ENCODE assay signal across 11 cellular contexts in genomic region chrX:155888139-155888538, GRCh38. TPM values are rescaled to one million over a fixed set of nuclear protein-coding genes. Genes with fewer than 3 reads are reported as not detected.
A peak's percentile ranks its signal among the peaks of the same experiment; 100 is the strongest.
DNase-seq lines count a peak whose midpoint lies in the region; ATAC-seq, FAIRE-seq and TF ChIP-seq lines count a peak whose summit lies in the region.
"Had no signal": no experiment of that assay in that cellular context is flagged by ENCODE, and none has a peak within 500 bp of the region (broad histone marks: within the 10 kb centered on the region; RNA-seq: fewer than 3 reads in every experiment).

No MANE protein-coding gene starts in this region.

- H3K4me1 ChIP-seq in keratinocyte (ENCODE audit: control insufficient read depth, extremely low read depth, insufficient read depth, low read length): peaks cover 8% of the 10 kb centered on the region

- H3K27me3 ChIP-seq in BJ (ENCODE audit: control insufficient read depth, insufficient read depth, low read length) (no peaks in the 10 kb centered on the region), keratinocyte (ENCODE audit: control insufficient read depth, extremely low read depth, insufficient read depth, low read length) (no peaks in the 10 kb centered on the region)

- peak; percentile 69 for FAIRE-seq in keratinocyte (lab: Jason Lieb, UNC)

- no peak overlapping the region for H3K9ac ChIP-seq in keratinocyte (ENCODE audit: control insufficient read depth, extremely low read depth, insufficient read depth, low read length)

- TF ChIP-seq RAD21 in Ishikawa (IDR thresholded peaks at IDR 0.05; ENCODE audit: low read depth): no peak

- peaks cover 7% of the 10 kb centered on the region for H3K9me3 Mint-ChIP-seq in glutamatergic neuron (ENCODE audit: unreplicated experiment)
- H3K9me3 Mint-ChIP-seq: stimulated activated effector memory CD8-positive, alpha-beta T cell treated with anti-CD3 and anti-CD28 coated beads, Interleukin-12 subunit alpha, Interleukin-12 subunit beta, amount 100 ng/mL, for 72 hours had no signal

- DNase-seq in BJ (ENCODE audit: low read depth): peak; percentile 29
- peak; percentile 37 for DNase-seq in astrocyte of the cerebellum (ENCODE audit: low read depth)
- peak; percentile 57 for DNase-seq in keratinocyte (ENCODE audit: low read depth, low spot score)
- no peak for DNase-seq in T-helper 9 cell
- no peak for DNase-seq in glutamatergic neuron
- DNase-seq: DMS79 treated with DMSO at 0.1 percent for 48 hours, Karpas-422 had no signal

- in situ Hi-C loops in astrocyte of the cerebellum (cut with HindIII; ENCODE audit: low sequenced_read_pairs): no loop called here

- H3K4me3 ChIP-seq in BJ (ENCODE audit: low read depth, low read length) (no peak overlapping the region), astrocyte of the cerebellum (ENCODE audit: low read depth, low read length) (no peak overlapping the region), keratinocyte (ENCODE audit: control insufficient read depth in 2 of 3, extremely low read depth in 1 of 3, insufficient read depth in 2 of 3, low read depth in 1 of 3, low read length in 3 of 3) (no peak overlapping the region)

- CTCF ChIA-PET in BJ (lab: Yijun Ruan, JAX): no interaction called here

- H3K27ac ChIP-seq in keratinocyte (ENCODE audit: control insufficient read depth, insufficient read depth, low read length): no peak overlapping the region

- ATAC-seq in GM21367 (IDR thresholded peaks at IDR 0.05; ENCODE audit: unreplicated experiment) (no peak), HG02588 (IDR thresholded peaks at IDR 0.05; ENCODE audit: unreplicated experiment) (no peak)
- ATAC-seq: stimulated activated effector memory CD8-positive, alpha-beta T cell treated with anti-CD3 and anti-CD28 coated beads, Interleukin-12 subunit alpha, Interleukin-12 subunit beta, amount 100 ng/mL, for 72 hours had no signal

- no peaks in the 10 kb centered on the region for H3K9me3 ChIP-seq in keratinocyte (ENCODE audit: control insufficient read depth, low read depth, low read length)

- H3K4me2 ChIP-seq in keratinocyte (ENCODE audit: control insufficient read depth, extremely low read depth, insufficient read depth, low read depth, low read length): peak overlapping the region; percentile 47

- no peak overlapping the region for H3K4me3 Mint-ChIP-seq in glutamatergic neuron (ENCODE audit: unreplicated experiment)
- H3K4me3 Mint-ChIP-seq: stimulated activated effector memory CD8-positive, alpha-beta T cell treated with anti-CD3 and anti-CD28 coated beads, Interleukin-12 subunit alpha, Interleukin-12 subunit beta, amount 100 ng/mL, for 72 hours had no signal

- H3K27ac Mint-ChIP-seq in glutamatergic neuron (ENCODE audit: unreplicated experiment): no peak overlapping the region
- H3K27ac Mint-ChIP-seq: stimulated activated effector memory CD8-positive, alpha-beta T cell treated with anti-CD3 and anti-CD28 coated beads, Interleukin-12 subunit alpha, Interleukin-12 subunit beta, amount 100 ng/mL, for 72 hours had no signal

- TF ChIP-seq CTCF in BJ (IDR thresholded peaks at IDR 0.05; ENCODE audit: insufficient read depth, low read depth, low read length): no peak
- no peak for TF ChIP-seq CTCF in astrocyte of the cerebellum (IDR thresholded peaks at IDR 0.05; ENCODE audit: low read depth, low read length, missing control alignments)
- TF ChIP-seq CTCF in keratinocyte (optimal IDR thresholded peaks at IDR 0.05 in 1 of 3, IDR thresholded peaks at IDR 0.05 in 1 of 3, conservative IDR thresholded peaks at IDR 0.05 in 1 of 3; ENCODE audit: extremely low read depth in 1 of 3, insufficient read depth in 2 of 3, low read length in 3 of 3): no peak
- no peak for TF ChIP-seq CTCF in glutamatergic neuron (IDR thresholded peaks at IDR 0.05; ENCODE audit: partially characterized antibody, unreplicated experiment)

- no peaks in the 10 kb centered on the region for H3K27me3 Mint-ChIP-seq in glutamatergic neuron (ENCODE audit: unreplicated experiment)

- no peaks in the 10 kb centered on the region for H3K9me1 ChIP-seq in keratinocyte (ENCODE audit: control insufficient read depth, extremely low read depth, insufficient read depth, low read length)

- H3K36me3 ChIP-seq in BJ (ENCODE audit: control insufficient read depth, insufficient read depth, low read length) (no peaks in the 10 kb centered on the region), keratinocyte (ENCODE audit: control insufficient read depth in 2 of 2, extremely low read depth in 1 of 2, insufficient read depth in 2 of 2, low read length in 2 of 2) (peaks cover 0 to 2% of the 10 kb centered on the region in 2 experiments)

- no peaks in the 10 kb centered on the region for H4K20me1 ChIP-seq in keratinocyte (ENCODE audit: control insufficient read depth, extremely low read depth, insufficient read depth, low read length)

- POLR2A ChIA-PET in BJ (lab: Charles Lee): no interaction called here

- no peak overlapping the region for H2AFZ ChIP-seq in keratinocyte (ENCODE audit: control insufficient read depth, low read length)

- peaks cover 3% of the 10 kb centered on the region for H3K4me1 Mint-ChIP-seq in glutamatergic neuron (ENCODE audit: low read depth, unreplicated experiment)

- H3K79me2 ChIP-seq in keratinocyte (ENCODE audit: control insufficient read depth, insufficient read depth, low read length): peaks cover 4% of the 10 kb centered on the region

- dilution Hi-C loops in keratinocyte (cut with MboI; ENCODE audit: extremely low pct_ligation_motif_present, low sequenced_read_pairs): no loop called here

- peaks cover 7% of the 10 kb centered on the region for H3K36me3 Mint-ChIP-seq in glutamatergic neuron (ENCODE audit: unreplicated experiment)

- TF ChIP-seq EP300 in Ishikawa (IDR thresholded peaks at IDR 0.05; ENCODE audit: borderline replicate concordance): no peak

TF ChIP-seq in Ishikawa, 13 proteins besides CTCF, POLR2A, EP300 and RAD21:
- TF ChIP-seq FOXM1 (IDR thresholded peaks at IDR 0.05; ENCODE audit: borderline replicate concordance, low read depth) (no peak), TEAD4 (IDR thresholded peaks at IDR 0.05) (peak; percentile 52; the same call in 1 of the 2 replicates), TAF1 (IDR thresholded peaks at IDR 0.05; ENCODE audit: low read depth) (no peak), NFIC (IDR thresholded peaks at IDR 0.05) (peak; percentile 83)

RNA-seq across cellular contexts. Expression of gene VAMP7, which starts 7.0 kb away (rescaled TPM):
- 28.1 and 54.9 TPM in 2 replicates for polyA plus RNA-seq in BJ (2011; rRNA removed)
- polyA minus RNA-seq in BJ (2011; rRNA and poly(A)+ RNA removed): 14.6 and 15.5 TPM in 2 replicates
- 26.2 to 41.5 TPM (median 26.5 TPM) in 3 replicates for polyA plus RNA-seq in keratinocyte
- polyA plus RNA-seq in keratinocyte (2011; ENCODE audit: low read depth): 27.2 TPM
- 25.5 and 55.9 TPM in 2 replicates for polyA plus RNA-seq in keratinocyte (2011; cell fraction: cytosol; rRNA removed)
- 11.0 and 15.4 TPM in 2 replicates for polyA plus RNA-seq in keratinocyte (2011; cell fraction: nucleus; rRNA removed)
- 28.3 and 29.3 TPM in 2 replicates for polyA plus RNA-seq in keratinocyte (2012; ENCODE audit: low replicate concordance)
- 10.1 to 37.3 TPM (median 21.0 TPM) in 3 replicates for polyA minus RNA-seq in keratinocyte
- polyA minus RNA-seq in keratinocyte (2011; cell fraction: cytosol; rRNA and poly(A)+ RNA removed): 25.3 TPM
- polyA minus RNA-seq in keratinocyte (2011; cell fraction: nucleus; rRNA and poly(A)+ RNA removed): 7.3 and 11.5 TPM in 2 replicates
- total RNA-seq in glutamatergic neuron (ENCODE audit: unreplicated experiment): 19.5 TPM

Comparison
In these comparisons a context has a peak if more than half of its experiments do, and no peak if none do; other contexts are left out.
1. DNase-seq: peak in BJ (single experiment), astrocyte of the cerebellum (single experiment) and keratinocyte (single experiment); none in T-helper 9 cell (single experiment) and glutamatergic neuron (single experiment).